Comparison of ENCODE assay signal across 8 cellular contexts in the genomic region with DNA sequence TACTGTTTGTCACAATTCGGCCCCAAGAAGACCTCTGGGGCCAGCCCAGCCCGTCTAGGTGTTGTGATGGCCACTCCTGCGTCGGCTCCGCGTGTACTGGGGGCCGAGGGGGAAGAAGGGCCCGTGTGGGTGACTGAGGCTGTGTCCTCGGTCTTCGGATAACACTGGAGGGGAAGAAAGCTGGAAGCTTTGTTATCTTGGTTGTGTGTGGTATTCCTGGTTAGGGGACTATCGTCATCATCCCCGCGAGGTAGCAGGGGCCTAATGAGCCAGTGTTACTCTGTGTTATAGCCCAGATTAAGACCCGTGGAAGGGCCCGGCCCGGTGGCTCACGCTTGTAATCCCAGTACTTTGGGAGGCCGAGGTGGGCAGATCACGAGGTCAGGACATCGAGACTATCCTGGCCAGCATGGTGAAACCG.
A peak's percentile ranks its signal among the peaks of the same experiment; 100 is the strongest.
DNase-seq lines count a peak whose midpoint lies in the region.

No MANE protein-coding gene starts in this region.

- peaks cover 56% of the 10 kb centered on the region for H3K4me1 Mint-ChIP-seq in activated naive CD4-positive, alpha-beta T cell treated with anti-CD3 and anti-CD28 coated beads, Interleukin-2, amount 50 U/mL, for 24 hours

- no peaks in the 10 kb centered on the region for H3K27me3 ChIP-seq in iPS-20b (ENCODE audit: insufficient read depth, low read length)
- no peaks in the 10 kb centered on the region for H3K27me3 ChIP-seq in stomach smooth muscle (ENCODE audit: control insufficient read depth in 1 of 2, insufficient read depth in 2 of 2, low read length in 2 of 2)

- in situ Hi-C loops in ACHN (cut with HindIII; ENCODE audit: low pct_ligation_motif_present, low pct_unique_long_range_greater_than_20kb, low sequenced_read_pairs), result no loop called here

- H3K9me3 ChIP-seq in iPS-20b (ENCODE audit: insufficient read depth, low read depth, low read length), result no peaks in the 10 kb centered on the region
- no peaks in the 10 kb centered on the region for H3K9me3 ChIP-seq in stomach smooth muscle (ENCODE audit: control insufficient read depth in 2 of 2, low read length in 2 of 2)

- no peaks in the 10 kb centered on the region for H3K9me3 Mint-ChIP-seq in activated naive CD4-positive, alpha-beta T cell treated with anti-CD3 and anti-CD28 coated beads, Interleukin-2, amount 50 U/mL, for 24 hours

- peak overlapping the region; percentile 98 for H3K27ac Mint-ChIP-seq in activated naive CD4-positive, alpha-beta T cell treated with anti-CD3 and anti-CD28 coated beads, Interleukin-2, amount 50 U/mL, for 24 hours

- peaks cover 1% of the 10 kb centered on the region for H3K36me3 Mint-ChIP-seq in activated naive CD4-positive, alpha-beta T cell treated with anti-CD3 and anti-CD28 coated beads, Interleukin-2, amount 50 U/mL, for 24 hours

- H3K4me3 ChIP-seq in iPS-20b (ENCODE audit: low read length) (peak overlapping the region; percentile 99), stomach smooth muscle (ENCODE audit: low read length in 2 of 2) (peak overlapping the region; percentile 89 to 97)

- DNase-seq in NCI-H146 (lab: John Stamatoyannopoulos, UW) (peak; percentile 18), NCI-H146 treated with DMSO at 0.1 percent for 48 hours (lab: John Stamatoyannopoulos, UW; ENCODE audit: unreplicated experiment) (no peak), SW 1271 (lab: John Stamatoyannopoulos, UW) (no peak), ACHN (no peak), germinal center (ENCODE audit: low spot score) (no peak)

- H3K4me3 Mint-ChIP-seq in activated naive CD4-positive, alpha-beta T cell treated with anti-CD3 and anti-CD28 coated beads, Interleukin-2, amount 50 U/mL, for 24 hours, result peak overlapping the region; percentile 98

- no peaks in the 10 kb centered on the region for H3K4me1 ChIP-seq in iPS-20b (ENCODE audit: insufficient read depth, low read length)
- peaks cover 11% of the 10 kb centered on the region for H3K4me1 ChIP-seq in stomach smooth muscle (ENCODE audit: control insufficient read depth, insufficient read depth, low read length)

- H3K9ac ChIP-seq in iPS-20b (ENCODE audit: low read depth, low read length) (peak overlapping the region; percentile 93), stomach smooth muscle (ENCODE audit: low read length in 2 of 2) (peak overlapping the region; percentile 89 to 97)

- H3K36me3 ChIP-seq in iPS-20b (ENCODE audit: insufficient read depth, low read depth, low read length), result peaks cover 39% of the 10 kb centered on the region
- peaks cover 5 to 24% of the 10 kb centered on the region in 2 donors for H3K36me3 ChIP-seq in stomach smooth muscle (ENCODE audit: control insufficient read depth in 2 of 2, insufficient read depth in 2 of 2, low read length in 2 of 2)

- H3K27me3 Mint-ChIP-seq in activated naive CD4-positive, alpha-beta T cell treated with anti-CD3 and anti-CD28 coated beads, Interleukin-2, amount 50 U/mL, for 24 hours, result no peaks in the 10 kb centered on the region

- H3K27ac ChIP-seq in iPS-20b (ENCODE audit: low read length), result peak overlapping the region; percentile 61
- H3K27ac ChIP-seq in stomach smooth muscle (ENCODE audit: low read length), result peak overlapping the region; percentile 41
